Comparison of ENCODE assay signal across 8 cellular contexts in genomic region chr13:52070929-52071523, GRCh38.
DNase-seq lines count a peak whose midpoint lies in the region; ATAC-seq lines count a peak whose summit lies in the region.

No MANE protein-coding gene starts in this region.

- ATAC-seq in HG03280 (IDR thresholded peaks at IDR 0.05; ENCODE audit: unreplicated experiment) (no peak), HG02759 (IDR thresholded peaks at IDR 0.05; ENCODE audit: unreplicated experiment) (no peak)

- no peaks in the 10 kb centered on the region for H3K4me1 ChIP-seq in NT2/D1 (ENCODE audit: insufficient read depth, insufficient read length)

- no peaks in the 10 kb centered on the region for H3K27me3 ChIP-seq in NT2/D1 (ENCODE audit: insufficient read depth, insufficient read length)

- no peak overlapping the region for H3K9ac ChIP-seq in NT2/D1 (ENCODE audit: insufficient read length, low read depth)

- peaks cover 8% of the 10 kb centered on the region; the same call in 1 of the 2 replicates for H3K9me3 ChIP-seq in NT2/D1 (ENCODE audit: insufficient read depth, low read length)

- no peak overlapping the region for H3K4me3 ChIP-seq in NT2/D1 (ENCODE audit: insufficient read length, low read depth)

- peak; percentile 18 for DNase-seq in activated CD8-positive, alpha-beta memory T cell treated with anti-CD3 and anti-CD28 coated beads, Interleukin-2, amount 50 U/mL, for 4 hours
- DNase-seq in activated CD8-positive, alpha-beta memory T cell treated with anti-CD3 and anti-CD28 coated beads, Interleukin-2, amount 50 U/mL, for 48 hours: no peak
- DNase-seq in NT2/D1 (ENCODE audit: low read depth, low spot score) (peak; percentile 13), T47D (ENCODE audit: low read depth in 1 of 2, low spot score in 1 of 2) (peak; percentile 25 to 42), CD1c-positive myeloid dendritic cell (ENCODE audit: extremely low spot score) (no peak)
- DNase-seq in stimulated activated CD4-positive, alpha-beta T cell treated with anti-CD3 and anti-CD28 coated beads, Interleukin-4, amount 100 ng/mL, for 1 hour: peak; percentile 4

- H3K36me3 ChIP-seq in NT2/D1 (ENCODE audit: insufficient read depth, insufficient read length, low read length): no peaks in the 10 kb centered on the region

- in situ Hi-C loops in T47D (cut with HindIII; ENCODE audit: low pct_unique_long_range_greater_than_20kb, low sequenced_read_pairs): no loop called here

Comparison
In these comparisons a context has a peak if more than half of its experiments do, and no peak if none do; other contexts are left out.
1. DNase-seq: peak in activated CD8-positive, alpha-beta memory T cell treated with anti-CD3 and anti-CD28 coated beads, Interleukin-2, amount 50 U/mL, for 4 hours (single experiment), NT2/D1 (single experiment), T47D (2 of 2) and stimulated activated CD4-positive, alpha-beta T cell treated with anti-CD3 and anti-CD28 coated beads, Interleukin-4, amount 100 ng/mL, for 1 hour (single experiment); none in activated CD8-positive, alpha-beta memory T cell treated with anti-CD3 and anti-CD28 coated beads, Interleukin-2, amount 50 U/mL, for 48 hours (single experiment) and CD1c-positive myeloid dendritic cell (single experiment).